8 cellular contexts compared by ENCODE assay signal in the genomic region with DNA sequence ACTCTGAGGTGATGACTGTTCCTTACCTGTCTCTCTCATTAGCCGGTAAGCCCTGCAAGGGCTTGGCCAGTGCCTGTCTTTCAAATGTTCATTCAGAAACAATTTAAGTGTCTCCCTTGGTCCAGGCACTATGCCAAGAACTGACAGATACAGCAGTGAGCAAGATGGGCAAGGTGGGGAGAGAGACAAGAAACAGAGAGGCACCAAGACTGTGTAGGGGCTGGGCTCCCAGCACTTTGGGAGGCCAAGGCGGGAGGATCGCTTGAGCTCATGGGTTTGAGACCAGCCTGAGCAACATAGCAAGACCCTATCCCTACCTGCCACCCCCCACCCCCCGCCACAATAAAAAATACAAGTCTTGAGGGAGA. TPM values are rescaled to one million over a fixed set of nuclear protein-coding genes. Genes with fewer than 3 reads are reported as not detected.
DNase-seq lines count a peak whose midpoint lies in the region; ATAC-seq and TF ChIP-seq lines count a peak whose summit lies in the region.

No MANE protein-coding gene starts in this region.

- no peak overlapping the region for H3K27ac Mint-ChIP-seq in Calu3 (ENCODE audit: unreplicated experiment)
- H3K27ac Mint-ChIP-seq in activated T-helper 2 cell treated with anti-CD3 and anti-CD28 coated beads, Interferon-gamma antibody, Interleukin-2, Interleukin-4, amounts not matched to agents 10 μg/mL and 5 μg/mL and 100 μg/mL, durations not matched to agents 14 hours and 24 hours and 36 hours, result peak overlapping the region; percentile 95

- DNase-seq in Calu3, result no peak
- no peak for DNase-seq in activated T-helper 2 cell treated with anti-CD3 and anti-CD28 coated beads, Interferon-gamma antibody, Interleukin-2, Interleukin-4, amounts not matched to agents 10 μg/mL and 5 μg/mL and 100 μg/mL, durations not matched to agents 14 hours and 24 hours and 36 hours (ENCODE audit: low spot score)
- peak; percentile 41 for DNase-seq in lower lobe of right lung
- DNase-seq in NCI-H1436 treated with DMSO at 0.1 percent for 48 hours (lab: John Stamatoyannopoulos, UW), result no peak
- DNase-seq in HuH-7.5 (ENCODE audit: low spot score), result no peak

- WGBS in HUES64, result 84% methylated on average over 3 of the region's 4 CpGs

- H3K27me3 ChIP-seq in HUES64 (ENCODE audit: insufficient read depth, low read length) (peaks cover 8% of the 10 kb centered on the region; the same call in 1 of the 2 replicates), lower lobe of right lung (ENCODE audit: low read depth) (no peaks in the 10 kb centered on the region)

- H3K4me1 Mint-ChIP-seq in Calu3 (ENCODE audit: low read depth, unreplicated experiment), result peaks cover 11% of the 10 kb centered on the region
- H3K4me1 Mint-ChIP-seq in activated T-helper 2 cell treated with anti-CD3 and anti-CD28 coated beads, Interferon-gamma antibody, Interleukin-2, Interleukin-4, amounts not matched to agents 10 μg/mL and 5 μg/mL and 100 μg/mL, durations not matched to agents 14 hours and 24 hours and 36 hours (ENCODE audit: low read depth), result peaks cover 17% of the 10 kb centered on the region

- TF ChIP-seq CTCF in Calu3 (IDR thresholded peaks at IDR 0.05; ENCODE audit: unreplicated experiment) (no peak), lower lobe of right lung (IDR thresholded peaks at IDR 0.05) (no peak)

- no TSS peak for BruUV-seq in Calu3 (replicated peaks; lab: Mats Ljungman, UMichigan)

- H3K9ac ChIP-seq in HUES64 (ENCODE audit: low read depth, low read length), result peak overlapping the region; percentile 73; the same call in 1 of the 2 replicates

- no peak overlapping the region for H3K4me3 ChIP-seq in HUES64 (ENCODE audit: low read length)
- H3K4me3 ChIP-seq in lower lobe of right lung, result no peak overlapping the region

- intact Hi-C loops in Calu3 (cut with micrococcal nuclease; ENCODE audit: unreplicated experiment), result no loop called here
- intact Hi-C loops in activated T-helper 2 cell treated with anti-CD3 and anti-CD28 coated beads, Interferon-gamma antibody, Interleukin-2, Interleukin-4, amounts not matched to agents 10 μg/mL and 5 μg/mL and 100 μg/mL, durations not matched to agents 14 hours and 24 hours and 36 hours (cut with micrococcal nuclease), result loop anchor here (2.0 kb wide), 1 partner anchor 26 kb away; no protein-coding TSS in a partner anchor
- intact Hi-C loops in lower lobe of right lung (cut with DNase I), result no loop called here

- H3K9me3 ChIP-seq in HUES64 (ENCODE audit: insufficient read depth, low read depth, low read length) (no peaks in the 10 kb centered on the region), lower lobe of right lung (no peaks in the 10 kb centered on the region)

- H3K4me1 ChIP-seq in HUES64 (ENCODE audit: insufficient read depth, low read length) (no peaks in the 10 kb centered on the region), lower lobe of right lung (peaks cover 6% of the 10 kb centered on the region)

- ATAC-seq in lower lobe of right lung, result no peak
- ATAC-seq in GM18498 (IDR thresholded peaks at IDR 0.05; ENCODE audit: unreplicated experiment), result no peak
- no peak for ATAC-seq in HG02588 (IDR thresholded peaks at IDR 0.05; ENCODE audit: unreplicated experiment)

- peak overlapping the region; percentile 72 for H3K4me3 Mint-ChIP-seq in Calu3 (ENCODE audit: low read depth, unreplicated experiment)
- peak overlapping the region; percentile 86 for H3K4me3 Mint-ChIP-seq in activated T-helper 2 cell treated with anti-CD3 and anti-CD28 coated beads, Interferon-gamma antibody, Interleukin-2, Interleukin-4, amounts not matched to agents 10 μg/mL and 5 μg/mL and 100 μg/mL, durations not matched to agents 14 hours and 24 hours and 36 hours (ENCODE audit: low read depth)

- H3K27ac ChIP-seq in HUES64 (ENCODE audit: low read depth, low read length), result no peak overlapping the region
- no peak overlapping the region for H3K27ac ChIP-seq in lower lobe of right lung

- H3K9me3 Mint-ChIP-seq in Calu3 (ENCODE audit: low read depth, unreplicated experiment), result no peaks in the 10 kb centered on the region
- H3K9me3 Mint-ChIP-seq in activated T-helper 2 cell treated with anti-CD3 and anti-CD28 coated beads, Interferon-gamma antibody, Interleukin-2, Interleukin-4, amounts not matched to agents 10 μg/mL and 5 μg/mL and 100 μg/mL, durations not matched to agents 14 hours and 24 hours and 36 hours, result no peaks in the 10 kb centered on the region

- no peaks in the 10 kb centered on the region for H3K27me3 Mint-ChIP-seq in Calu3 (ENCODE audit: unreplicated experiment)
- H3K27me3 Mint-ChIP-seq in activated T-helper 2 cell treated with anti-CD3 and anti-CD28 coated beads, Interferon-gamma antibody, Interleukin-2, Interleukin-4, amounts not matched to agents 10 μg/mL and 5 μg/mL and 100 μg/mL, durations not matched to agents 14 hours and 24 hours and 36 hours (ENCODE audit: low read depth), result no peaks in the 10 kb centered on the region

- H3K36me3 ChIP-seq in HUES64 (ENCODE audit: insufficient read depth, low read length) (peaks cover 23% of the 10 kb centered on the region), lower lobe of right lung (no peaks in the 10 kb centered on the region)

- peaks cover 12% of the 10 kb centered on the region for H3K36me3 Mint-ChIP-seq in Calu3 (ENCODE audit: insufficient read depth, unreplicated experiment)
- peaks cover 26% of the 10 kb centered on the region for H3K36me3 Mint-ChIP-seq in activated T-helper 2 cell treated with anti-CD3 and anti-CD28 coated beads, Interferon-gamma antibody, Interleukin-2, Interleukin-4, amounts not matched to agents 10 μg/mL and 5 μg/mL and 100 μg/mL, durations not matched to agents 14 hours and 24 hours and 36 hours (ENCODE audit: low read depth)

- CTCF ChIA-PET in Calu3 (lab: Charles Lee), result no interaction called here

RNA-seq across cellular contexts. Expression of gene CCNE1, which starts 1.3 kb away (rescaled TPM):
- total RNA-seq in Calu3 (2022) (11.0 and 15.9 TPM in 2 replicates), lower lobe of right lung (1.0 TPM)
- polyA plus RNA-seq in HUES64 (2013, experiment 1 of 2), result 32.0 TPM
- 27.5 TPM for polyA plus RNA-seq in HUES64 (2013, experiment 2 of 2)
- total RNA-seq in activated T-helper 2 cell treated with anti-CD3 and anti-CD28 coated beads, Interferon-gamma antibody, Interleukin-2, Interleukin-4, amounts not matched to agents 10 μg/mL and 5 μg/mL and 100 μg/mL, durations not matched to agents 14 hours and 24 hours and 36 hours, result 37.4 and 39.6 TPM in 2 replicates
